1 cellular context compared by ENCODE assay signal in the genomic region with DNA sequence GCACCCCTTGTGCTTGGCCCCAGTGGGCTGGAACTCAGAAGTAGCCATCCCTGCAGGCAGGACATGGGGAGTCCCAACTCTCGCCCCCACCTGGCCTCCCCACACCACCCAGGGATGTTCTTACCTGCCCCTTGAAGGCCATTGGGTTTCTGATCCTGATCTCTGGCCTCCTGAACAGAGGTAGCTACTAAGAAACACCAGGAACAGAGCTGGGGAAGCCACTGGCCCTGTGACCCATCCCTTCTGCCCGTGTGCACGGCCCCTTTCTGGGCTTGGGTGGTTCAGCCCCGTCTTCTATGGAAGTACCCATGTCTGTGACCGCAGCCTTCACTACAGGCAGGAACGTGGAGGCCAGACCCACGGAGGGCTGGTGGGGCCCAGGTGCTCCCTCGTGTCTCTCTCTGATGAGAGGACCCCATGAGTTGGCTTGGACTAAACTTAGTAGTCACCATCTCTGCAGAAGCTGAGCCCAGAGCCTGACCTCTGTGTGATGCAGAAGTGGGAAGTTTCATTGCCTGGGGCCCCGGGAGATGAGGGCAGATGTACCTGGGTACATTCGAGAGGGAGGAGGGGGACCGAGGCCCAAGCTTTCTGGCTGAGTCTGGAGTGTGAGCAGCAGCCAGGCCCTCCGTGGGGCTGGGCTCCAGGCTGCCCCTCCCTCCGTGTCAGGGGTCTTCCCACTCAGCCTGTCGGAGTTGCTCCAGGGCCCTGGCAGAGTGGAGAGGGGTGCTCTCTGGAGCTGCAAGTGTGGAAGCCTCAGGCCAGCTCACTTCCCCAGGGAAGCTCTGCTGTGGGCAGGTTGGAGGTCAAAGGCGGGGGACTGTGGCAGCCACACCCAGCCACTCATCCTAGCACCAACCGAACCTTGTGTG.
TF ChIP-seq lines count a peak whose summit lies in the region.

No MANE protein-coding gene starts in this region.

TF ChIP-seq in SK-N-SH treated with all-trans-retinoic acid at 6 μM for 48 hours, 23 proteins besides CTCF, POLR2A, EP300 and RAD21 (continued from another document):
- TF ChIP-seq, protein P1, sequence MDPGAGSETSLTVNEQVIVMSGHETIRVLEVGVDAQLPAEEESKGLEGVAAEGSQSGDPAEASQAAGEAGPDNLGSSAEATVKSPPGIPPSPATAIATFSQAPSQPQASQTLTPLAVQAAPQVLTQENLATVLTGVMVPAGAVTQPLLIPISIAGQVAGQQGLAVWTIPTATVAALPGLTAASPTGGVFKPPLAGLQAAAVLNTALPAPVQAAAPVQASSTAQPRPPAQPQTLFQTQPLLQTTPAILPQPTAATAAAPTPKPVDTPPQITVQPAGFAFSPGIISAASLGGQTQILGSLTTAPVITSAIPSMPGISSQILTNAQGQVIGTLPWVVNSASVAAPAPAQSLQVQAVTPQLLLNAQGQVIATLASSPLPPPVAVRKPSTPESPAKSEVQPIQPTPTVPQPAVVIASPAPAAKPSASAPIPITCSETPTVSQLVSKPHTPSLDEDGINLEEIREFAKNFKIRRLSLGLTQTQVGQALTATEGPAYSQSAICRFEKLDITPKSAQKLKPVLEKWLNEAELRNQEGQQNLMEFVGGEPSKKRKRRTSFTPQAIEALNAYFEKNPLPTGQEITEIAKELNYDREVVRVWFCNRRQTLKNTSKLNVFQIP (CRISPR knock-in tag; IDR thresholded peaks at IDR 0.05; ENCODE audit: borderline replicate concordance, low read depth), result no peak
- TF ChIP-seq OSR1 (CRISPR knock-in tag; IDR thresholded peaks at IDR 0.05) (no peak), TCF4 (CRISPR knock-in tag; IDR thresholded peaks at IDR 0.05; ENCODE audit: borderline replicate concordance) (no peak)
